ENCODE assay signal across 7 cellular contexts in genomic region chr16:49268667-49269066, GRCh38. TPM values are rescaled to one million over a fixed set of nuclear protein-coding genes. Genes with fewer than 3 reads are reported as not detected.
"Had no signal": no experiment of that assay in that cellular context is flagged by ENCODE, and none has a peak within 500 bp of the region (broad histone marks: within the 10 kb centered on the region; RNA-seq: fewer than 3 reads in every experiment).

No MANE protein-coding gene starts in this region.

- H3K4me1 ChIP-seq: HAP-1 had no signal

- H3K4me3 ChIP-seq: GM23248, HAP-1 had no signal

- H3K27ac ChIP-seq: GM23248 had no signal

- H3K9ac ChIP-seq: GM23248 had no signal

- DNase-seq: GM23248, GOT3, H7, HFFc6, IMR-90, KBM-7 had no signal

- H3K36me3 ChIP-seq: HAP-1 had no signal

RNA-seq across cellular contexts. Expression of gene CBLN1, which starts 13.0 kb away (rescaled TPM):
- total RNA-seq: GM23248, HFFc6, IMR-90 had no signal
- polyA plus RNA-seq: GM23248, IMR-90 had no signal
